27 cellular contexts compared by ENCODE assay signal in genomic region chr12:26492406-26492805, GRCh38.
"Had no signal": no experiment of that assay in that cellular context is flagged by ENCODE, and none has a peak within 500 bp of the region (broad histone marks: within the 10 kb centered on the region; RNA-seq: fewer than 3 reads in every experiment).

No MANE protein-coding gene starts in this region.

- H3K36me3 ChIP-seq: brain microvascular endothelial cell, gastrocnemius medialis had no signal

- H3K4me3 ChIP-seq: ascending aorta, coronary artery, esophagus muscularis mucosa, gastrocnemius medialis had no signal

- DNase-seq: activated CD4-positive, alpha-beta memory T cell treated with anti-CD3 and anti-CD28 coated beads, Interleukin-2, amount 10 ng/mL, durations not matched to agents 7 days and 5 days; activated CD4-positive, alpha-beta T cell treated with anti-CD3 and anti-CD28 coated beads for 36 hours; activated CD4-positive, alpha-beta T cell treated with anti-CD3 and anti-CD28 coated beads, Interleukin-2, amount 10 ng/mL, durations not matched to agents 24 days and 14 days; activated CD4-positive, alpha-beta T cell treated with anti-CD3 and anti-CD28 coated beads, Interleukin-2, amount 50 U/mL, for 4 hours; activated CD4-positive, CD25-positive, alpha-beta regulatory T cell; activated CD4-positive, CD25-positive, alpha-beta regulatory T cell treated with anti-CD3 and anti-CD28 coated beads, Interleukin-2, amount 50 U/mL, for 72 hours; activated CD8-positive, alpha-beta memory T cell treated with anti-CD3 and anti-CD28 coated beads, Interleukin-2, amount 50 U/mL, for 48 hours; activated gamma-delta T cell; activated naive CD4-positive, alpha-beta T cell; activated naive CD4-positive, alpha-beta T cell treated with anti-CD3 and anti-CD28 coated beads, Interleukin-2, amount 10 ng/mL, durations not matched to agents 7 days and 5 days; activated naive CD8-positive, alpha-beta T cell treated with anti-CD3 and anti-CD28 coated beads, Interleukin-2, amount 10 ng/mL, durations not matched to agents 7 days and 5 days; activated T-cell treated with anti-CD3 and anti-CD28 coated beads for 4 hours; activated T-cell treated with anti-CD3 and anti-CD28 coated beads, Interleukin-2, amount 50 U/mL, for 24 hours; activated T-cell treated with anti-CD3 and anti-CD28 coated beads, Interleukin-2, amount 50 U/mL, for 72 hours; brain microvascular endothelial cell; effector CD4-positive, alpha-beta T cell; effector memory CD8-positive, alpha-beta T cell; erythroblast; foreskin keratinocyte; gastrocnemius medialis; T-helper 1 cell; T-helper 17 cell; T1000 had no signal

- H3K9me3 ChIP-seq: ascending aorta, esophagus muscularis mucosa, gastrocnemius medialis had no signal

- H3K27ac ChIP-seq: ascending aorta, brain microvascular endothelial cell, coronary artery, esophagus muscularis mucosa, foreskin keratinocyte, gastrocnemius medialis had no signal

- H3K27me3 ChIP-seq: ascending aorta, brain microvascular endothelial cell, esophagus muscularis mucosa, foreskin keratinocyte, gastrocnemius medialis had no signal

- FAIRE-seq: bronchial epithelial cell had no signal
